17 cellular contexts compared by ENCODE assay signal in the genomic region with DNA sequence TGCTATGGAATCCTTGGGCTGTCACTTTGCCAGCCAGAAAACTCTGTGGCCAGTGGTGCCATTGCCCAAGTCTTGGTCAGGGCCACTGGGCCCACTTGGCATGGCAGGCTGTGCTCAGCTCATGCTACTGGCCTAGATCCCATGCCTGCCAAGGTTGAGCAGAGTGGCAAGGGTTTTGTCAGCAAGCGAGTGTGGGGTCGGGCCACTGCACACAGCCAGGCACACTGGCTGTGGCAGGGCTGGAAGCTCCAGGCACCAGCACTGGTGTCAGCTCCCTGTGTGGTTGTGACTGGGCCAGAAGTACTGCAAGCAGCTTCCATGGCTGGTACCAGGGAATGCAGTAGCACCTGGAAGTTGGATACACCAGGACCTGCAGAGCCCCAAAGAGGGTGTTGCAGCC.
DNase-seq lines count a peak whose midpoint lies in the region; ATAC-seq and TF ChIP-seq lines count a peak whose summit lies in the region.
"Had no signal": no experiment of that assay in that cellular context is flagged by ENCODE, and none has a peak within 500 bp of the region (broad histone marks: within the 10 kb centered on the region; RNA-seq: fewer than 3 reads in every experiment).

No MANE protein-coding gene starts in this region.

- H3K18ac ChIP-seq in neuronal stem cell (ENCODE audit: low read length) = no peak overlapping the region

- no peak overlapping the region for H2BK15ac ChIP-seq in neuronal stem cell (ENCODE audit: low read length)

- H3K4me3 Mint-ChIP-seq in stimulated activated naive CD8-positive, alpha-beta T cell treated with anti-CD3 and anti-CD28 coated beads, Interleukin-15, amount 100 ng/mL, for 72 hours = no peak overlapping the region
- H3K4me3 Mint-ChIP-seq: B cell; CD8-positive, alpha-beta T cell; HFFc6 had no signal

- H3K9me3 ChIP-seq in neuronal stem cell (replicated peaks in 1 of 2; ENCODE audit: control insufficient read depth in 2 of 2, insufficient read depth in 1 of 2, low read depth in 1 of 2, low read length in 2 of 2) (no peaks in the 10 kb centered on the region), upper lobe of right lung (no peaks in the 10 kb centered on the region)

- H3K4me2 ChIP-seq in neuronal stem cell (ENCODE audit: insufficient read depth, low read length, poor library complexity, severe bottlenecking) = no peak overlapping the region
- H3K4me2 ChIP-seq: BLaER1 treated with 17β-estradiol and CSF1 and Interleukin-3, amounts not matched to agents 10 nM and 100 nM had no signal

- H3K4me3 ChIP-seq in neuronal stem cell (ENCODE audit: low read length in 2 of 2) (no peak overlapping the region), upper lobe of right lung (no peak overlapping the region)
- H3K4me3 ChIP-seq: BLaER1 treated with 17β-estradiol and CSF1 and Interleukin-3, amounts not matched to agents 10 nM and 100 nM had no signal

- no peak overlapping the region for H3K27ac ChIP-seq in neuronal stem cell (replicated peaks; ENCODE audit: low read length)
- H3K27ac ChIP-seq in upper lobe of right lung = no peak overlapping the region
- H3K27ac ChIP-seq: BLaER1 treated with 17β-estradiol and CSF1 and Interleukin-3, amounts not matched to agents 10 nM and 100 nM had no signal

- H3K14ac ChIP-seq in neuronal stem cell (ENCODE audit: low read length) = no peak overlapping the region

- ATAC-seq in stimulated activated naive CD8-positive, alpha-beta T cell treated with anti-CD3 and anti-CD28 coated beads, Interleukin-15, Interleukin-2, amounts not matched to agents 100 U/mL and 50 U/mL, for 24 hours = peak; percentile 14
- no peak for ATAC-seq in stimulated activated naive CD8-positive, alpha-beta T cell treated with anti-CD3 and anti-CD28 coated beads, Interleukin-15, amount 100 ng/mL, for 72 hours
- ATAC-seq in upper lobe of right lung = peak; percentile 26
- ATAC-seq in HG03175 (IDR thresholded peaks at IDR 0.05; ENCODE audit: unreplicated experiment) = no peak
- ATAC-seq: CD8-positive, alpha-beta T cell; HCT116 had no signal

- H3K27ac Mint-ChIP-seq in stimulated activated naive CD8-positive, alpha-beta T cell treated with anti-CD3 and anti-CD28 coated beads, Interleukin-15, amount 100 ng/mL, for 72 hours = no peak overlapping the region
- H3K27ac Mint-ChIP-seq: B cell; CD8-positive, alpha-beta T cell; HFFc6 had no signal

- H3K4ac ChIP-seq in neuronal stem cell (ENCODE audit: low read length) = no peak overlapping the region

- H3K9me3 Mint-ChIP-seq in stimulated activated naive CD8-positive, alpha-beta T cell treated with anti-CD3 and anti-CD28 coated beads, Interleukin-15, amount 100 ng/mL, for 72 hours = peaks cover 11 to 12% of the 10 kb centered on the region in 2 donors

- no peak overlapping the region for H4K8ac ChIP-seq in neuronal stem cell (ENCODE audit: low read depth, low read length)

- no peaks in the 10 kb centered on the region for H3K4me1 Mint-ChIP-seq in stimulated activated naive CD8-positive, alpha-beta T cell treated with anti-CD3 and anti-CD28 coated beads, Interleukin-15, amount 100 ng/mL, for 72 hours
- H3K4me1 Mint-ChIP-seq: B cell had no signal

- no peaks in the 10 kb centered on the region for H3K4me1 ChIP-seq in neuronal stem cell (ENCODE audit: control insufficient read depth in 2 of 2, insufficient read depth in 1 of 2, low read depth in 1 of 2, low read length in 2 of 2)
- no peaks in the 10 kb centered on the region for H3K4me1 ChIP-seq in upper lobe of right lung
- H3K4me1 ChIP-seq: BLaER1 treated with 17β-estradiol and CSF1 and Interleukin-3, amounts not matched to agents 10 nM and 100 nM had no signal

- no peaks in the 10 kb centered on the region for H3K79me1 ChIP-seq in neuronal stem cell (ENCODE audit: low read depth, low read length)

- no CpG with 5 or more reads among the region's 2 CpGs for WGBS in neuronal stem cell (ENCODE audit: extremely low coverage in 2 of 2, insufficient read length in 2 of 2, insufficient replicate concordance in 1 of 2), 2 donors

- no peak overlapping the region for H4K91ac ChIP-seq in neuronal stem cell (ENCODE audit: low read depth, low read length, poor library complexity)

- no peak overlapping the region for H2BK5ac ChIP-seq in neuronal stem cell (ENCODE audit: low read length)

- H3K9ac ChIP-seq in neuronal stem cell (ENCODE audit: low read depth, low read length, poor library complexity) = peak overlapping the region; percentile 0
- H3K9ac ChIP-seq: BLaER1 treated with 17β-estradiol and CSF1 and Interleukin-3, amounts not matched to agents 10 nM and 100 nM had no signal

- H3K36me3 ChIP-seq in neuronal stem cell (replicated peaks in 1 of 2; ENCODE audit: control insufficient read depth in 2 of 2, insufficient read depth in 2 of 2, low read length in 2 of 2) = no peaks in the 10 kb centered on the region
- H3K36me3 ChIP-seq in upper lobe of right lung = no peaks in the 10 kb centered on the region
- H3K36me3 ChIP-seq: BLaER1 treated with 17β-estradiol and CSF1 and Interleukin-3, amounts not matched to agents 10 nM and 100 nM had no signal

- no peak overlapping the region for H2BK12ac ChIP-seq in neuronal stem cell (ENCODE audit: low read length)

- H2AK5ac ChIP-seq in neuronal stem cell (ENCODE audit: low read depth, low read length) = no peak overlapping the region

- DNase-seq in stimulated activated naive CD8-positive, alpha-beta T cell treated with anti-CD3 and anti-CD28 coated beads, Interleukin-15, Interleukin-2, amounts not matched to agents 100 U/mL and 50 U/mL, for 24 hours = no peak
- no peak for DNase-seq in stimulated activated naive CD8-positive, alpha-beta T cell treated with anti-CD3 and anti-CD28 coated beads, Interleukin-15, amount 100 ng/mL, for 72 hours
- DNase-seq in neuronal stem cell (ENCODE audit: low spot score) = no peak
- no peak for DNase-seq in upper lobe of right lung
- no peak for DNase-seq in activated CD4-positive, alpha-beta T cell treated with anti-CD3 and anti-CD28 coated beads, Interleukin-2, amount 50 U/mL, for 1 hour
- DNase-seq: Calu3; CD8-positive, alpha-beta T cell; DMS79 treated with DMSO at 0.1 percent for 48 hours; GF-D8; GOT3; H7; HFFc6; IMR-90 had no signal

- no peaks in the 10 kb centered on the region for H3K27me3 Mint-ChIP-seq in stimulated activated naive CD8-positive, alpha-beta T cell treated with anti-CD3 and anti-CD28 coated beads, Interleukin-15, amount 100 ng/mL, for 72 hours
- H3K27me3 Mint-ChIP-seq: B cell had no signal

- intact Hi-C loops in upper lobe of right lung (cut with DNase I) = no loop called here

- no peak for TF ChIP-seq CTCF in upper lobe of right lung (IDR thresholded peaks at IDR 0.05)

- no peak overlapping the region for H3K23ac ChIP-seq in neuronal stem cell (ENCODE audit: low read depth, low read length, poor library complexity)

- no peak overlapping the region for H2AFZ ChIP-seq in neuronal stem cell (ENCODE audit: low read length)

- H3K27me3 ChIP-seq in neuronal stem cell (ENCODE audit: control insufficient read depth in 3 of 3, insufficient read depth in 3 of 3, low read depth in 1 of 3, low read length in 3 of 3) (no peaks in the 10 kb centered on the region), upper lobe of right lung (no peaks in the 10 kb centered on the region)
- H3K27me3 ChIP-seq: BLaER1 treated with 17β-estradiol and CSF1 and Interleukin-3, amounts not matched to agents 10 nM and 100 nM had no signal

- H2BK120ac ChIP-seq in neuronal stem cell (ENCODE audit: low read depth, low read length) = no peak overlapping the region

Comparison
In these comparisons a context has a peak if more than half of its experiments do, and no peak if none do; other contexts are left out.
1. ATAC-seq: peak in stimulated activated naive CD8-positive, alpha-beta T cell treated with anti-CD3 and anti-CD28 coated beads, Interleukin-15, Interleukin-2, amounts not matched to agents 100 U/mL and 50 U/mL, for 24 hours (single experiment) and upper lobe of right lung (single experiment); none in stimulated activated naive CD8-positive, alpha-beta T cell treated with anti-CD3 and anti-CD28 coated beads, Interleukin-15, amount 100 ng/mL, for 72 hours (single experiment) and HG03175 (single experiment).